Comparison of ENCODE assay signal across 8 cellular contexts in genomic region chr15:74907277-74907870, GRCh38. TPM values are rescaled to one million over a fixed set of nuclear protein-coding genes. Genes with fewer than 3 reads are reported as not detected.
DNase-seq lines count a peak whose midpoint lies in the region; ATAC-seq, FAIRE-seq and TF ChIP-seq lines count a peak whose summit lies in the region.

No MANE protein-coding gene starts in this region.

- no peaks in the 10 kb centered on the region for H4K20me1 ChIP-seq in keratinocyte (ENCODE audit: control insufficient read depth, extremely low read depth, insufficient read depth, low read length)

- H3K4me2 ChIP-seq in keratinocyte (ENCODE audit: control insufficient read depth, extremely low read depth, insufficient read depth, low read depth, low read length): peak overlapping the region; percentile 94

- peak overlapping the region; percentile 60 for H3K27ac ChIP-seq in keratinocyte (ENCODE audit: control insufficient read depth, insufficient read depth, low read length)
- peak overlapping the region; percentile 91 for H3K27ac ChIP-seq in substantia nigra (ENCODE audit: low read depth, low read length, poor library complexity, severe bottlenecking)

- H3K36me3 Mint-ChIP-seq in activated T-cell treated with anti-CD3 and anti-CD28 coated beads, Interleukin-2, amount 50 U/mL, for 4 hours (ENCODE audit: insufficient read depth): peaks cover 15% of the 10 kb centered on the region

- no peak for DNase-seq in activated T-cell treated with anti-CD3 and anti-CD28 coated beads, Interleukin-2, amount 50 U/mL, for 4 hours
- DNase-seq in activated T-cell treated with anti-CD3 and anti-CD28 coated beads, Interleukin-2, amount 50 U/mL, for 48 hours: no peak
- DNase-seq in astrocyte of the cerebellum (ENCODE audit: low read depth) (no peak), keratinocyte (ENCODE audit: low read depth, low spot score) (no peak), substantia nigra (lab: John Stamatoyannopoulos, UW) (peak in 2 of 49 donors; percentile 15 to 56), amygdala (lab: John Stamatoyannopoulos, UW) (no peak), pons (ENCODE audit: low spot score) (no peak)
- no peak for DNase-seq in activated CD4-positive, alpha-beta T cell treated with anti-CD3 and anti-CD28 coated beads, Interleukin-2, amount 50 U/mL, for 1 hour

- FAIRE-seq in keratinocyte (lab: Jason Lieb, UNC): no peak

- H3K4me1 ChIP-seq in keratinocyte (ENCODE audit: control insufficient read depth, extremely low read depth, insufficient read depth, low read length): peaks cover 10% of the 10 kb centered on the region

- peaks cover 23 to 32% of the 10 kb centered on the region in 2 experiments for H3K36me3 ChIP-seq in keratinocyte (ENCODE audit: control insufficient read depth in 2 of 2, extremely low read depth in 1 of 2, insufficient read depth in 2 of 2, low read length in 2 of 2)

- no peak for TF ChIP-seq CTCF in astrocyte of the cerebellum (IDR thresholded peaks at IDR 0.05; ENCODE audit: low read depth, low read length, missing control alignments)
- no peak for TF ChIP-seq CTCF in keratinocyte (optimal IDR thresholded peaks at IDR 0.05 in 1 of 3, IDR thresholded peaks at IDR 0.05 in 1 of 3, conservative IDR thresholded peaks at IDR 0.05 in 1 of 3; ENCODE audit: extremely low read depth in 1 of 3, insufficient read depth in 2 of 3, low read length in 3 of 3)

- H3K27me3 Mint-ChIP-seq in activated T-cell treated with anti-CD3 and anti-CD28 coated beads, Interleukin-2, amount 50 U/mL, for 4 hours (ENCODE audit: low read depth): no peaks in the 10 kb centered on the region

- peaks cover 22% of the 10 kb centered on the region for H3K79me2 ChIP-seq in keratinocyte (ENCODE audit: control insufficient read depth, insufficient read depth, low read length)

- H3K9me3 ChIP-seq in keratinocyte (ENCODE audit: control insufficient read depth, low read depth, low read length): no peaks in the 10 kb centered on the region

- dilution Hi-C loops in keratinocyte (cut with MboI; ENCODE audit: extremely low pct_ligation_motif_present, low sequenced_read_pairs): no loop called here

- peaks cover 5% of the 10 kb centered on the region for H3K9me1 ChIP-seq in keratinocyte (ENCODE audit: control insufficient read depth, extremely low read depth, insufficient read depth, low read length)

- no peaks in the 10 kb centered on the region for H3K27me3 ChIP-seq in keratinocyte (ENCODE audit: control insufficient read depth, extremely low read depth, insufficient read depth, low read length)

- H3K4me3 Mint-ChIP-seq in activated T-cell treated with anti-CD3 and anti-CD28 coated beads, Interleukin-2, amount 50 U/mL, for 4 hours: peak overlapping the region; percentile 99

- H3K9me3 Mint-ChIP-seq in activated T-cell treated with anti-CD3 and anti-CD28 coated beads, Interleukin-2, amount 50 U/mL, for 4 hours: no peaks in the 10 kb centered on the region

- in situ Hi-C loops in astrocyte of the cerebellum (cut with HindIII; ENCODE audit: low sequenced_read_pairs): loop anchor here (5.0 kb wide), 1 partner anchor 45 kb away; no protein-coding TSS in a partner anchor

- peaks cover 29% of the 10 kb centered on the region for H3K4me1 Mint-ChIP-seq in activated T-cell treated with anti-CD3 and anti-CD28 coated beads, Interleukin-2, amount 50 U/mL, for 4 hours (ENCODE audit: low read depth)

- peak; percentile 11 to 41 for ATAC-seq in activated T-cell treated with anti-CD3 and anti-CD28 coated beads, Interleukin-2, amount 50 U/mL, for 4 hours

- H3K9ac ChIP-seq in keratinocyte (ENCODE audit: control insufficient read depth, extremely low read depth, insufficient read depth, low read length): peak overlapping the region; percentile 84

- H2AFZ ChIP-seq in keratinocyte (ENCODE audit: control insufficient read depth, low read length): peak overlapping the region; percentile 98

- H3K4me3 ChIP-seq in astrocyte of the cerebellum (ENCODE audit: low read depth, low read length): peak overlapping the region; percentile 86
- peak overlapping the region; percentile 70 to 85 (median 81) for H3K4me3 ChIP-seq in keratinocyte (ENCODE audit: control insufficient read depth in 2 of 3, extremely low read depth in 1 of 3, insufficient read depth in 2 of 3, low read depth in 1 of 3, low read length in 3 of 3)

RNA-seq across cellular contexts. Expression of gene FAM219B, which starts 0.7 kb away (rescaled TPM):
- 10 to 100 TPM; 23.6 to 26.6 (median 26.4) TPM for total RNA-seq in activated T-cell treated with anti-CD3 and anti-CD28 coated beads, Interleukin-2, amount 50 U/mL, for 4 hours
- 32.1 to 73.4 TPM (median 45.4 TPM) in 3 replicates for polyA plus RNA-seq in keratinocyte
- 29.9 TPM for polyA plus RNA-seq in keratinocyte (2011; ENCODE audit: low read depth)
- polyA plus RNA-seq in keratinocyte (2011; cell fraction: cytosol; rRNA removed): 33.0 and 44.9 TPM in 2 replicates
- 239 and 288 TPM in 2 replicates for polyA plus RNA-seq in keratinocyte (2011; cell fraction: nucleus; rRNA removed)
- 23.7 and 53.6 TPM in 2 replicates for polyA plus RNA-seq in keratinocyte (2012; ENCODE audit: low replicate concordance)
- polyA minus RNA-seq in keratinocyte: 29.7 to 43.8 TPM (median 31.1 TPM) in 3 replicates
- 25.7 TPM for polyA minus RNA-seq in keratinocyte (2011; cell fraction: cytosol; rRNA and poly(A)+ RNA removed)
- 27.1 and 28.5 TPM in 2 replicates for polyA minus RNA-seq in keratinocyte (2011; cell fraction: nucleus; rRNA and poly(A)+ RNA removed)

RNA-seq across cellular contexts. Expression of gene MPI, which starts 17.5 kb away (rescaled TPM):
- total RNA-seq in activated T-cell treated with anti-CD3 and anti-CD28 coated beads, Interleukin-2, amount 50 U/mL, for 4 hours: 10 to 100 TPM; 37.4 to 53.1 (median 46.6) TPM
- polyA plus RNA-seq in keratinocyte: 35.5 to 58.6 TPM (median 39.2 TPM) in 3 replicates
- polyA plus RNA-seq in keratinocyte (2011; ENCODE audit: low read depth): 4.1 TPM
- polyA plus RNA-seq in keratinocyte (2011; cell fraction: cytosol; rRNA removed): 39.8 and 41.8 TPM in 2 replicates
- polyA plus RNA-seq in keratinocyte (2011; cell fraction: nucleus; rRNA removed): 45.6 and 50.0 TPM in 2 replicates
- 13.8 and 34.6 TPM in 2 replicates for polyA plus RNA-seq in keratinocyte (2012; ENCODE audit: low replicate concordance)
- 48.7 to 52.8 TPM (median 52.3 TPM) in 3 replicates for polyA minus RNA-seq in keratinocyte
- 34.7 TPM for polyA minus RNA-seq in keratinocyte (2011; cell fraction: cytosol; rRNA and poly(A)+ RNA removed)
- 17.0 and 24.9 TPM in 2 replicates for polyA minus RNA-seq in keratinocyte (2011; cell fraction: nucleus; rRNA and poly(A)+ RNA removed)

RNA-seq across cellular contexts. Expression of gene COX5A, which starts 30.5 kb away (rescaled TPM):
- total RNA-seq in activated T-cell treated with anti-CD3 and anti-CD28 coated beads, Interleukin-2, amount 50 U/mL, for 4 hours: 100 to 1,000 TPM; 257 to 291 (median 290) TPM
- polyA plus RNA-seq in keratinocyte: 132 to 245 TPM (median 217 TPM) in 3 replicates
- 47.6 TPM for polyA plus RNA-seq in keratinocyte (2011; ENCODE audit: low read depth)
- 226 and 416 TPM in 2 replicates for polyA plus RNA-seq in keratinocyte (2011; cell fraction: cytosol; rRNA removed)
- 114 and 132 TPM in 2 replicates for polyA plus RNA-seq in keratinocyte (2011; cell fraction: nucleus; rRNA removed)
- 257 and 259 TPM in 2 replicates for polyA plus RNA-seq in keratinocyte (2012; ENCODE audit: low replicate concordance)
- 42.1 to 67.1 TPM (median 44.8 TPM) in 3 replicates for polyA minus RNA-seq in keratinocyte
- polyA minus RNA-seq in keratinocyte (2011; cell fraction: cytosol; rRNA and poly(A)+ RNA removed): 113 TPM
- polyA minus RNA-seq in keratinocyte (2011; cell fraction: nucleus; rRNA and poly(A)+ RNA removed): 15.0 and 26.9 TPM in 2 replicates

RNA-seq across cellular contexts. Expression of gene SCAMP2, which starts 34.2 kb away (rescaled TPM):
- total RNA-seq in activated T-cell treated with anti-CD3 and anti-CD28 coated beads, Interleukin-2, amount 50 U/mL, for 4 hours: 10 to 100 TPM; 81.7 to 91.0 (median 82.9) TPM
- polyA plus RNA-seq in keratinocyte: 72.8 to 114 TPM (median 83.5 TPM) in 3 replicates
- 14.4 TPM for polyA plus RNA-seq in keratinocyte (2011; ENCODE audit: low read depth)
- 78.6 and 111 TPM in 2 replicates for polyA plus RNA-seq in keratinocyte (2011; cell fraction: cytosol; rRNA removed)
- 132 and 147 TPM in 2 replicates for polyA plus RNA-seq in keratinocyte (2011; cell fraction: nucleus; rRNA removed)
- polyA plus RNA-seq in keratinocyte (2012; ENCODE audit: low replicate concordance): 58.0 and 72.4 TPM in 2 replicates
- 147 to 181 TPM (median 180 TPM) in 3 replicates for polyA minus RNA-seq in keratinocyte
- 136 TPM for polyA minus RNA-seq in keratinocyte (2011; cell fraction: cytosol; rRNA and poly(A)+ RNA removed)
- polyA minus RNA-seq in keratinocyte (2011; cell fraction: nucleus; rRNA and poly(A)+ RNA removed): 79.8 and 97.4 TPM in 2 replicates

RNA-seq across cellular contexts. Expression of gene RPP25, which starts 49.2 kb away (rescaled TPM):
- total RNA-seq in activated T-cell treated with anti-CD3 and anti-CD28 coated beads, Interleukin-2, amount 50 U/mL, for 4 hours: 10 to 100 TPM; 10.7 to 15.1 (median 13.3) TPM
- polyA plus RNA-seq in keratinocyte: 0.60 to 1.0 TPM (median 0.62 TPM) in 3 replicates
- polyA plus RNA-seq in keratinocyte (2011; ENCODE audit: low read depth): 0.39 TPM
- polyA plus RNA-seq in keratinocyte (2011; cell fraction: cytosol; rRNA removed): 0.61 and 0.97 TPM in 2 replicates
- 0.52 and 0.69 TPM in 2 replicates for polyA plus RNA-seq in keratinocyte (2011; cell fraction: nucleus; rRNA removed)
- polyA plus RNA-seq in keratinocyte (2012; ENCODE audit: low replicate concordance): 0.88 and 1.5 TPM in 2 replicates
- 0.16 to 1.1 TPM (median 0.36 TPM) in 3 replicates for polyA minus RNA-seq in keratinocyte
- polyA minus RNA-seq in keratinocyte (2011; cell fraction: cytosol; rRNA and poly(A)+ RNA removed): 1.3 TPM
- polyA minus RNA-seq in keratinocyte (2011; cell fraction: nucleus; rRNA and poly(A)+ RNA removed): 0.39 and 0.63 TPM in 2 replicates
